In genomic region chr17:8444506-8444905, GRCh38 we compare ENCODE assay signal across 32 cellular contexts. TPM values are rescaled to one million over a fixed set of nuclear protein-coding genes. Genes with fewer than 3 reads are reported as not detected.
"Had no signal": no experiment of that assay in that cellular context is flagged by ENCODE, and none has a peak within 500 bp of the region (broad histone marks: within the 10 kb centered on the region; RNA-seq: fewer than 3 reads in every experiment).

No MANE protein-coding gene starts in this region.

- H3K4me3 Mint-ChIP-seq: nephron progenitor cell; stimulated activated memory B cell treated with anti-CD40 and anti-IgM and Interleukin-4, amounts not matched to agents 10 μg/mL and 1 μg/mL and 100 μg/mL, for 72 hours had no signal

- DNase-seq: cortex of kidney; effector CD4-positive, alpha-beta T cell; foreskin keratinocyte; heart left ventricle; kidney; naive thymus-derived CD8-positive, alpha-beta T cell; nephron progenitor cell; occipital lobe; ovary; psoas muscle; right cardiac atrium; sigmoid colon; stimulated activated CD4-positive, alpha-beta T cell treated with anti-CD3 and anti-CD28 coated beads, Interleukin-2, amount 100 ng/mL, for 24 hours; stimulated activated CD4-positive, alpha-beta T cell treated with anti-CD3 and anti-CD28 coated beads, Interleukin-4, amount 100 ng/mL, for 24 hours; stimulated activated naive CD8-positive, alpha-beta T cell treated with anti-CD3 and anti-CD28 coated beads, Interleukin-15, Interleukin-2, amounts not matched to agents 100 U/mL and 50 U/mL, for 24 hours; transverse colon; upper lobe of right lung; uterus had no signal

- H3K4me2 ChIP-seq: hepatocyte had no signal

- H3K9me3 Mint-ChIP-seq: naive thymus-derived CD8-positive, alpha-beta T cell; nephron progenitor cell; stimulated activated memory B cell treated with anti-CD40 and anti-IgM and Interleukin-4, amounts not matched to agents 10 μg/mL and 1 μg/mL and 100 μg/mL, for 72 hours had no signal

- H3K27me3 Mint-ChIP-seq: naive thymus-derived CD8-positive, alpha-beta T cell; stimulated activated memory B cell treated with anti-CD40 and anti-IgM and Interleukin-4, amounts not matched to agents 10 μg/mL and 1 μg/mL and 100 μg/mL, for 72 hours had no signal

- ATAC-seq: foreskin keratinocyte; gastroesophageal sphincter; heart left ventricle; left lobe of liver; naive thymus-derived CD8-positive, alpha-beta T cell; psoas muscle; right cardiac atrium; stimulated activated memory B cell treated with anti-CD40 and anti-IgM and Interleukin-4, amounts not matched to agents 10 μg/mL and 1 μg/mL and 100 μg/mL, for 72 hours; stimulated activated naive CD8-positive, alpha-beta T cell treated with anti-CD3 and anti-CD28 coated beads, Interleukin-15, Interleukin-2, amounts not matched to agents 100 U/mL and 50 U/mL, for 24 hours; upper lobe of right lung had no signal

- H2AFZ ChIP-seq: hepatocyte had no signal

- H3K9me3 ChIP-seq: esophagus muscularis mucosa, gastroesophageal sphincter, heart left ventricle, ovary, psoas muscle, sigmoid colon, thoracic aorta, transverse colon, upper lobe of right lung, uterus had no signal

- H3K27me3 ChIP-seq: esophagus muscularis mucosa, foreskin keratinocyte, gastroesophageal sphincter, heart left ventricle, hepatocyte, ovary, sigmoid colon, transverse colon, upper lobe of right lung, uterus had no signal

- H3K27ac Mint-ChIP-seq: nephron progenitor cell; stimulated activated memory B cell treated with anti-CD40 and anti-IgM and Interleukin-4, amounts not matched to agents 10 μg/mL and 1 μg/mL and 100 μg/mL, for 72 hours had no signal

- H3K4me3 ChIP-seq: esophagus muscularis mucosa, gastroesophageal sphincter, heart left ventricle, hepatocyte, ovary, psoas muscle, sigmoid colon, thoracic aorta, transverse colon, upper lobe of right lung, uterus had no signal

- H3K27ac ChIP-seq: epithelial cell of prostate, esophagus muscularis mucosa, foreskin keratinocyte, gastroesophageal sphincter, hepatocyte, ovary, psoas muscle, sigmoid colon, thoracic aorta, transverse colon, upper lobe of right lung, uterus had no signal

- H3K4me1 ChIP-seq: foreskin keratinocyte, uterus had no signal

- H3K36me3 ChIP-seq: ovary, uterus had no signal

RNA-seq across cellular contexts. Expression of gene RNF222, which starts 46.9 kb away (rescaled TPM):
- total RNA-seq: dermis microvascular lymphatic vessel endothelial cell, fibroblast of lung, heart left ventricle, hepatocyte, kidney, left lobe of liver, liver, mesenteric fat pad, myocyte, occipital lobe, ovary, psoas muscle, renal cortical epithelial cell, right cardiac atrium, sigmoid colon, skeletal muscle tissue, transverse colon, upper lobe of right lung, uterus had no signal
- polyA plus RNA-seq: fibroblast of lung, heart left ventricle, hepatocyte, liver, ovary, psoas muscle, right cardiac atrium had no signal
